ENCODE assay signal across 30 cellular contexts in genomic region chr1:109557520-109557919, GRCh38. TPM values are rescaled to one million over a fixed set of nuclear protein-coding genes. Genes with fewer than 3 reads are reported as not detected.
"Had no signal": no experiment of that assay in that cellular context is flagged by ENCODE, and none has a peak within 500 bp of the region (broad histone marks: within the 10 kb centered on the region; RNA-seq: fewer than 3 reads in every experiment).

No MANE protein-coding gene starts in this region.

- H3K27ac Mint-ChIP-seq: nephron progenitor cell had no signal

- ATAC-seq: esophagus mucosa; gastrocnemius medialis; heart left ventricle; left cardiac atrium; left lung; naive thymus-derived CD8-positive, alpha-beta T cell; pancreas; right lobe of liver; stimulated activated naive CD8-positive, alpha-beta T cell treated with anti-CD3 and anti-CD28 coated beads, Interleukin-15, amount 100 ng/mL, for 72 hours had no signal

- DNase-seq: cortex of kidney; dorsolateral prefrontal cortex; effector CD4-positive, alpha-beta T cell; foreskin fibroblast; gastrocnemius medialis; heart left ventricle; left cardiac atrium; left lung; naive thymus-derived CD8-positive, alpha-beta T cell; nephron progenitor cell; pancreas; right lobe of liver; small intestine; stimulated activated CD4-positive, alpha-beta T cell treated with anti-CD3 and anti-CD28 coated beads, Interleukin-15, amount 100 ng/mL, for 24 hours; stimulated activated CD4-positive, alpha-beta T cell treated with anti-CD3 and anti-CD28 coated beads, Interleukin-2, amount 100 ng/mL, for 48 hours; stimulated activated naive CD4-positive, alpha-beta T cell; stimulated activated naive CD8-positive, alpha-beta T cell treated with anti-CD3 and anti-CD28 coated beads, Interleukin-15, amount 100 ng/mL, for 72 hours; thyroid gland; upper lobe of left lung had no signal

- H3K4me3 Mint-ChIP-seq: nephron progenitor cell; stimulated activated naive CD8-positive, alpha-beta T cell treated with anti-CD3 and anti-CD28 coated beads, Interleukin-15, amount 100 ng/mL, for 72 hours had no signal

- FAIRE-seq: islet of Langerhans, pancreas, small intestine, urothelium cell line had no signal

- H3K27ac ChIP-seq: dorsolateral prefrontal cortex, epithelial cell of prostate, gastrocnemius medialis, hepatocyte, left lung, pancreas, right lobe of liver, suprapubic skin, thyroid gland, upper lobe of left lung had no signal

- H3K27me3 Mint-ChIP-seq: naive thymus-derived CD8-positive, alpha-beta T cell; stimulated activated naive CD8-positive, alpha-beta T cell treated with anti-CD3 and anti-CD28 coated beads, Interleukin-15, amount 100 ng/mL, for 72 hours had no signal

- H3K4me3 ChIP-seq: dorsolateral prefrontal cortex, gastrocnemius medialis, heart left ventricle, hepatocyte, left lung, pancreas, right lobe of liver, suprapubic skin, thyroid gland, upper lobe of left lung had no signal

- H3K4me2 ChIP-seq: hepatocyte had no signal

- H3K9me3 ChIP-seq: gastrocnemius medialis, heart left ventricle, left lung, pancreas, right lobe of liver, suprapubic skin, thyroid gland, upper lobe of left lung had no signal

- H2AFZ ChIP-seq: hepatocyte had no signal

- H3K27me3 ChIP-seq: dorsolateral prefrontal cortex, gastrocnemius medialis, heart left ventricle, hepatocyte, left lung, pancreas, right lobe of liver, suprapubic skin, thyroid gland, upper lobe of left lung had no signal

- H3K36me3 ChIP-seq: gastrocnemius medialis, heart left ventricle, left lung, pancreas, right lobe of liver, suprapubic skin, thyroid gland, upper lobe of left lung had no signal

- H3K9me3 Mint-ChIP-seq: naive thymus-derived CD8-positive, alpha-beta T cell; nephron progenitor cell; stimulated activated naive CD8-positive, alpha-beta T cell treated with anti-CD3 and anti-CD28 coated beads, Interleukin-15, amount 100 ng/mL, for 72 hours had no signal

RNA-seq across cellular contexts. Expression of gene GPR61, which starts 17.8 kb away (rescaled TPM):
- total RNA-seq: esophagus mucosa, gastrocnemius medialis, glomerular endothelial cell, kidney epithelial cell, left lung, mesenteric fat pad, omental fat pad, posterior vena cava, right lobe of liver, upper lobe of left lung had no signal
